1 cellular context compared by ENCODE assay signal in the genomic region with DNA sequence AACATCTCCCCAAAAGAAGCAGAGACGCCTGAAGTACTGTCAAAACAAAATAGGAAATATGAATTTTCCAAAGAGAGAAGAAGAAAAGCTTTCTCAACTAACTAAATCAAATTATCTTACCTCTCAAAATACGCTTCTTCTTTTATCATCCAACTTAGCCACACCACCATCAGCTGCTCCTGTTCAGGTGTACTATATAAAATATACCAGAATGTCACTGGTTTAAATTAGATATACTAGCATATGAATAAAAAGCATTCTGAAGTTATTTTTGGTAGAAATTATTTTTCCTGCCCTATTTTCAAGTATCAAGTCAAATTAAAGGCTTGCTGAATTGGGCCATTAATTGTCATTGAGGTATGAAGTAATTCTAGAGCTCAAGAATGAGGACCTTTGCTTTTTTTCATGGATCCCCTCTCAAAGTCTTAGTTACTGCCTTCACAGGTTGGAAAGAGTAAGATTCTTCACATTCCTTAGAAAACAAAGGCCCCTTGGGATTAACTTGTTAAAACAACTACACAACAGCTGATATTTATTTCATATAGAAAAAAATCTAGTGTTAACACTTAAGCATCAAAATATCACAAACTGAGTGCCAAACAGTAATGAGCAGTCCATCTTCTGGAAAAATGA.
TF ChIP-seq lines count a peak whose summit lies in the region.

No MANE protein-coding gene starts in this region.

TF ChIP-seq in GM23338, 12 proteins besides CTCF, POLR2A, EP300 and RAD21:
- TF ChIP-seq, protein P1, sequence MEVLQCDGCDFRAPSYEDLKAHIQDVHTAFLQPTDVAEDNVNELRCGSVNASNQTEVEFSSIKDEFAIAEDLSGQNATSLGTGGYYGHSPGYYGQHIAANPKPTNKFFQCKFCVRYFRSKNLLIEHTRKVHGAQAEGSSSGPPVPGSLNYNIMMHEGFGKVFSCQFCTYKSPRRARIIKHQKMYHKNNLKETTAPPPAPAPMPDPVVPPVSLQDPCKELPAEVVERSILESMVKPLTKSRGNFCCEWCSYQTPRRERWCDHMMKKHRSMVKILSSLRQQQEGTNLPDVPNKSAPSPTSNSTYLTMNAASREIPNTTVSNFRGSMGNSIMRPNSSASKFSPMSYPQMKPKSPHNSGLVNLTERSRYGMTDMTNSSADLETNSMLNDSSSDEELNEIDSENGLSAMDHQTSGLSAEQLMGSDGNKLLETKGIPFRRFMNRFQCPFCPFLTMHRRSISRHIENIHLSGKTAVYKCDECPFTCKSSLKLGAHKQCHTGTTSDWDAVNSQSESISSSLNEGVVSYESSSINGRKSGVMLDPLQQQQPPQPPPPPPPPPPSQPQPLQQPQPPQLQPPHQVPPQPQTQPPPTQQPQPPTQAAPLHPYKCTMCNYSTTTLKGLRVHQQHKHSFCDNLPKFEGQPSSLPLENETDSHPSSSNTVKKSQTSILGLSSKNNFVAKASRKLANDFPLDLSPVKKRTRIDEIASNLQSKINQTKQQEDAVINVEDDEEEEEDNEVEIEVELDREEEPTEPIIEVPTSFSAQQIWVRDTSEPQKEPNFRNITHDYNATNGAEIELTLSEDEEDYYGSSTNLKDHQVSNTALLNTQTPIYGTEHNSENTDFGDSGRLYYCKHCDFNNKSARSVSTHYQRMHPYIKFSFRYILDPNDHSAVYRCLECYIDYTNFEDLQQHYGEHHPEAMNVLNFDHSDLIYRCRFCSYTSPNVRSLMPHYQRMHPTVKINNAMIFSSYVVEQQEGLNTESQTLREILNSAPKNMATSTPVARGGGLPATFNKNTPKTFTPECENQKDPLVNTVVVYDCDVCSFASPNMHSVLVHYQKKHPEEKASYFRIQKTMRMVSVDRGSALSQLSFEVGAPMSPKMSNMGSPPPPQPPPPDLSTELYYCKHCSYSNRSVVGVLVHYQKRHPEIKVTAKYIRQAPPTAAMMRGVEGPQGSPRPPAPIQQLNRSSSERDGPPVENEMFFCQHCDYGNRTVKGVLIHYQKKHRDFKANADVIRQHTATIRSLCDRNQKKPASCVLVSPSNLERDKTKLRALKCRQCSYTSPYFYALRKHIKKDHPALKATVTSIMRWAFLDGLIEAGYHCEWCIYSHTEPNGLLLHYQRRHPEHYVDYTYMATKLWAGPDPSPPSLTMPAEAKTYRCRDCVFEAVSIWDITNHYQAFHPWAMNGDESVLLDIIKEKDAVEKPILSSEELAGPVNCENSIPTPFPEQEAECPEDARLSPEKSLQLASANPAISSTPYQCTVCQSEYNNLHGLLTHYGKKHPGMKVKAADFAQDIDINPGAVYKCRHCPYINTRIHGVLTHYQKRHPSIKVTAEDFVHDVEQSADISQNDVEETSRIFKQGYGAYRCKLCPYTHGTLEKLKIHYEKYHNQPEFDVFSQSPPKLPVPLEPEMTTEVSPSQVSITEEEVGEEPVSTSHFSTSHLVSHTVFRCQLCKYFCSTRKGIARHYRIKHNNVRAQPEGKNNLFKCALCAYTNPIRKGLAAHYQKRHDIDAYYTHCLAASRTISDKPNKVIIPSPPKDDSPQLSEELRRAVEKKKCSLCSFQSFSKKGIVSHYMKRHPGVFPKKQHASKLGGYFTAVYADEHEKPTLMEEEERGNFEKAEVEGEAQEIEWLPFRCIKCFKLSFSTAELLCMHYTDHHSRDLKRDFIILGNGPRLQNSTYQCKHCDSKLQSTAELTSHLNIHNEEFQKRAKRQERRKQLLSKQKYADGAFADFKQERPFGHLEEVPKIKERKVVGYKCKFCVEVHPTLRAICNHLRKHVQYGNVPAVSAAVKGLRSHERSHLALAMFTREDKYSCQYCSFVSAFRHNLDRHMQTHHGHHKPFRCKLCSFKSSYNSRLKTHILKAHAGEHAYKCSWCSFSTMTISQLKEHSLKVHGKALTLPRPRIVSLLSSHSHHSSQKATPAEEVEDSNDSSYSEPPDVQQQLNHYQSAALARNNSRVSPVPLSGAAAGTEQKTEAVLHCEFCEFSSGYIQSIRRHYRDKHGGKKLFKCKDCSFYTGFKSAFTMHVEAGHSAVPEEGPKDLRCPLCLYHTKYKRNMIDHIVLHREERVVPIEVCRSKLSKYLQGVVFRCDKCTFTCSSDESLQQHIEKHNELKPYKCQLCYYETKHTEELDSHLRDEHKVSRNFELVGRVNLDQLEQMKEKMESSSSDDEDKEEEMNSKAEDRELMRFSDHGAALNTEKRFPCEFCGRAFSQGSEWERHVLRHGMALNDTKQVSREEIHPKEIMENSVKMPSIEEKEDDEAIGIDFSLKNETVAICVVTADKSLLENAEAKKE (CRISPR knock-in tag; IDR thresholded peaks at IDR 0.05) = no peak
- TF ChIP-seq STAT1 (IDR thresholded peaks at IDR 0.05; ENCODE audit: unreplicated experiment) = no peak
- TF ChIP-seq NANOG (IDR thresholded peaks at IDR 0.05; ENCODE audit: borderline replicate concordance) = no peak
- TF ChIP-seq ZNF114 (CRISPR knock-in tag; IDR thresholded peaks at IDR 0.05) = no peak
- TF ChIP-seq POLR2AphosphoS5 (IDR thresholded peaks at IDR 0.05; ENCODE audit: low read depth) = no peak
- TF ChIP-seq CREB1 (CRISPR knock-in tag; IDR thresholded peaks at IDR 0.05; ENCODE audit: low read depth) = no peak
TF ChIP-seq in GM23338: peak in this region for 0.
